ENCODE assay signal across 8 cellular contexts in the genomic region with DNA sequence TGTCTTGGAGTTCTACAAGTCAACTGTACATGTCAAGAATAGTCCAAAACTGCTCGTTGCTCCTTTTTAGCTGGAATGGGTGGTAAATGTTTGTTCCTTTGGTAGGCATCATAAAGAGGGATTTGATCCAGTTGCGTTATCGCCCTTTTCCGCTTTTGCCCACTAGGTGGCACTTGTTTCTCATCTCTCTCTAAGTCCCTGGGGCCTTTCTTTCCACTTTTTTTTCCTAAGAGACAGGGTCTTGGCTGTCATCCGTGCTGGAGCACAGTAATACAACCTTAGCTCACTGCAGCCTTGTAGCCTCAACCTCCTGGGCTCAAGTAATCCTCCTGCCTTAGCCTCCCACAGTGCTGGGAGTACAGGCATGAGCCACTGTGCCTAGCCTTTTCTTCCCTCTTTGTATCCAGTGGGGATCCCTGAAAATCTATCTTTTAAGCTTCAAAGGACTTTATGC. TPM values are rescaled to one million over a fixed set of nuclear protein-coding genes. Genes with fewer than 3 reads are reported as not detected.
DNase-seq lines count a peak whose midpoint lies in the region; ATAC-seq and TF ChIP-seq lines count a peak whose summit lies in the region.

No MANE protein-coding gene starts in this region.

- no peak for TF ChIP-seq EP300 in sigmoid colon (IDR thresholded peaks at IDR 0.05)

- intact Hi-C loops in sigmoid colon (cut with DNase I): loop anchor here (5.0 kb wide), 1 partner anchor 469 kb away; no protein-coding TSS in a partner anchor

- no peak for ATAC-seq in GM21576 (IDR thresholded peaks at IDR 0.05; ENCODE audit: unreplicated experiment)
- no peak for ATAC-seq in HG02798 (IDR thresholded peaks at IDR 0.05; ENCODE audit: poor library complexity, unreplicated experiment)

- H3K27ac ChIP-seq in right atrium auricular region: no peak overlapping the region
- no peak overlapping the region for H3K27ac ChIP-seq in sigmoid colon

- TF ChIP-seq CTCF in GM06990 (IDR thresholded peaks at IDR 0.05; ENCODE audit: insufficient read depth, low read length, poor library complexity, severe bottlenecking) (peak; percentile 79), right atrium auricular region (IDR thresholded peaks at IDR 0.05) (peak; percentile 82 to 83), sigmoid colon (IDR thresholded peaks at IDR 0.05) (peak; percentile 38 to 73 (median 63))

- no peaks in the 10 kb centered on the region for H3K9me3 ChIP-seq in right atrium auricular region
- H3K9me3 ChIP-seq in sigmoid colon: no peaks in the 10 kb centered on the region

- H3K4me3 ChIP-seq in GM06990 (replicated peaks; ENCODE audit: low read depth, low read length) (no peak overlapping the region), right atrium auricular region (no peak overlapping the region), sigmoid colon (no peak overlapping the region)

- peaks cover 5% of the 10 kb centered on the region for H3K36me3 ChIP-seq in GM06990 (ENCODE audit: control insufficient read depth, insufficient read depth, low read length)
- H3K36me3 ChIP-seq in right atrium auricular region: peaks cover 16% of the 10 kb centered on the region
- peaks cover 0 to 61% (median 10%) of the 10 kb centered on the region in 4 donors for H3K36me3 ChIP-seq in sigmoid colon

- H3K4me1 ChIP-seq in right atrium auricular region: no peaks in the 10 kb centered on the region
- H3K4me1 ChIP-seq in sigmoid colon: no peaks in the 10 kb centered on the region

- WGBS in sigmoid colon, 2 donors: 1 to 10% methylated on average over 5 of the region's 5 CpGs

- no peak for TF ChIP-seq POLR2A in sigmoid colon (IDR thresholded peaks at IDR 0.05)

- no peaks in the 10 kb centered on the region for H3K27me3 ChIP-seq in GM06990 (replicated peaks; ENCODE audit: control insufficient read depth, insufficient read depth, low read length)
- no peaks in the 10 kb centered on the region for H3K27me3 ChIP-seq in right atrium auricular region
- H3K27me3 ChIP-seq in sigmoid colon: no peaks in the 10 kb centered on the region

- no peak for DNase-seq in GM06990 (ENCODE audit: extremely low read depth, insufficient read length)
- peak; percentile 74 for DNase-seq in NCI-H1436 (lab: John Stamatoyannopoulos, UW)
- DNase-seq in SW 1271 (lab: John Stamatoyannopoulos, UW): peak; percentile 30 to 76
- peak; percentile 73 for DNase-seq in amniotic stem cell (lab: John Stamatoyannopoulos, UW)
- DNase-seq in right atrium auricular region (ENCODE audit: low spot score): peak; percentile 73
- DNase-seq in sigmoid colon: no peak

RNA-seq across cellular contexts. Expression of gene GTPBP2, which starts 20.7 kb away (rescaled TPM):
- total RNA-seq in right atrium auricular region (10 to 100 TPM; 15.7 to 20.7 TPM), sigmoid colon (10 to 100 TPM; 26.8 to 36.6 (median 32.5) TPM)
- 10 to 100 TPM; 44.4 to 71.0 (median 70.5) TPM for polyA plus RNA-seq in sigmoid colon

RNA-seq across cellular contexts. Expression of gene MAD2L1BP, which starts 27.3 kb away (rescaled TPM):
- total RNA-seq in right atrium auricular region: 10 to 100 TPM; 22.8 to 28.2 TPM
- 10 to 100 TPM; 13.0 to 32.3 (median 29.8) TPM for total RNA-seq in sigmoid colon
- polyA plus RNA-seq in sigmoid colon: 10 to 100 TPM; 41.9 to 68.7 (median 49.2) TPM

RNA-seq across cellular contexts. Expression of gene POLH, which starts 32.4 kb away (rescaled TPM):
- total RNA-seq in right atrium auricular region (1 to 10 TPM; 5.5 to 6.2 TPM), sigmoid colon (1 to 10 TPM; 4.9 to 7.8 (median 6.3) TPM)
- 1 to 10 TPM; 1.8 to 6.5 (median 3.0) TPM for polyA plus RNA-seq in sigmoid colon

RNA-seq across cellular contexts. Expression of gene XPO5, which starts 32.5 kb away (rescaled TPM):
- total RNA-seq in right atrium auricular region (10 to 100 TPM in 1 of 2 donors, 1 to 10 TPM in 1; 8.8 to 11.8 TPM), sigmoid colon (10 to 100 TPM; 13.7 to 53.7 (median 14.7) TPM)
- 10 to 100 TPM in 1 of 3 donors, 1 to 10 TPM in 2; 3.0 to 11.5 (median 7.8) TPM for polyA plus RNA-seq in sigmoid colon

RNA-seq across cellular contexts. Expression of gene RSPH9, which starts 36.5 kb away (rescaled TPM):
- total RNA-seq in right atrium auricular region (under 1 TPM in 1 of 2 donors, not detected in 1; 0.12 TPM), sigmoid colon (under 1 TPM in 3 of 4 donors, not detected in 1; under 0.01 to 0.68 (median 0.16) TPM)
- polyA plus RNA-seq in sigmoid colon: under 1 TPM; 0.25 to 0.60 (median 0.46) TPM

Comparison
In these comparisons a context has a peak if more than half of its experiments do, and no peak if none do; other contexts are left out.
1. DNase-seq: peak in NCI-H1436 (single experiment), SW 1271 (2 of 2), amniotic stem cell (single experiment) and right atrium auricular region (single experiment); none in GM06990 (single experiment) and sigmoid colon (single experiment).
2. Peak in every context shown above with its lines, with median percentiles within 50 percentile points of each other: CTCF ChIP-seq.